Comparison of ENCODE assay signal across 18 cellular contexts in genomic region chr6:74044417-74045096, GRCh38.
A peak's percentile ranks its signal among the peaks of the same experiment; 100 is the strongest.
DNase-seq lines count a peak whose midpoint lies in the region; FAIRE-seq and TF ChIP-seq lines count a peak whose summit lies in the region.
"Had no signal": no experiment of that assay in that cellular context is flagged by ENCODE, and none has a peak within 500 bp of the region (broad histone marks: within the 10 kb centered on the region; RNA-seq: fewer than 3 reads in every experiment).

No MANE protein-coding gene starts in this region.

- TF ChIP-seq EP300 in stomach (IDR thresholded peaks at IDR 0.05) = no peak

- H3K4me1 ChIP-seq in stomach = no peaks in the 10 kb centered on the region

- no peak overlapping the region for H3K4me3 ChIP-seq in stomach
- H3K4me3 ChIP-seq: mucosa of descending colon had no signal

- H3K27ac Mint-ChIP-seq in progenitor cell of endocrine pancreas = peak overlapping the region; percentile 31
- H3K27ac Mint-ChIP-seq: immature natural killer cell had no signal

- whole genome bisulfite sequencing in stomach, 5 donors = 57 to 64% (median 59%) methylated on average over 3 of the region's 3 CpGs

- TF ChIP-seq POLR2A in GM12892 (IDR thresholded peaks at IDR 0.05; ENCODE audit: low read depth, low read length) (no peak), stomach (IDR thresholded peaks at IDR 0.05) (no peak)

- no peaks in the 10 kb centered on the region for H3K36me3 ChIP-seq in stomach
- H3K36me3 ChIP-seq: WERI-Rb-1 had no signal

- H3K9me3 Mint-ChIP-seq in progenitor cell of endocrine pancreas (ENCODE audit: low read depth) = peaks cover 20% of the 10 kb centered on the region

- intact Hi-C loops in stomach (cut with DNase I; ENCODE audit: low total_unique reads) = no loop called here

- DNase-seq in GM03348 (ENCODE audit: low spot score) (peak; percentile 40), RPMI7951 (ENCODE audit: low read depth) (peak; percentile 32), foreskin melanocyte (peak; percentile 1), progenitor cell of endocrine pancreas (ENCODE audit: low spot score, unreplicated experiment) (no peak), GM12892 (ENCODE audit: insufficient read length) (no peak), NCI-H2227 treated with DMSO at 0.1 percent for 48 hours (lab: John Stamatoyannopoulos, UW) (no peak), stomach (no peak), NCI-H446 (lab: John Stamatoyannopoulos, UW) (no peak)
- DNase-seq: activated effector memory CD4-positive, alpha-beta T cell treated with anti-CD3 and anti-CD28 coated beads, Interleukin-2, amount 50 U/mL, for 16 hours; dermis blood vessel endothelial cell; immature natural killer cell; NCI-H1417; NCI-H345; SW 1271; WERI-Rb-1 had no signal

- FAIRE-seq in GM12892 (lab: Jason Lieb, UNC) = no peak
- FAIRE-seq: astrocyte, frontal cortex had no signal

- H3K9me3 ChIP-seq in stomach = no peaks in the 10 kb centered on the region
- H3K9me3 ChIP-seq: mucosa of descending colon had no signal

- H3K27me3 Mint-ChIP-seq in progenitor cell of endocrine pancreas = no peaks in the 10 kb centered on the region

- H3K27me3 ChIP-seq in stomach = no peaks in the 10 kb centered on the region

- no peaks in the 10 kb centered on the region for H3K36me3 Mint-ChIP-seq in progenitor cell of endocrine pancreas (ENCODE audit: insufficient read depth)
- H3K36me3 Mint-ChIP-seq: immature natural killer cell had no signal

- no peak for TF ChIP-seq CTCF in progenitor cell of endocrine pancreas (IDR thresholded peaks at IDR 0.05; ENCODE audit: unreplicated experiment)
- TF ChIP-seq CTCF in stomach (IDR thresholded peaks at IDR 0.05) = no peak

- no peak overlapping the region for H3K27ac ChIP-seq in stomach
- H3K27ac ChIP-seq: WERI-Rb-1 had no signal

- peaks cover 8% of the 10 kb centered on the region for H3K4me1 Mint-ChIP-seq in progenitor cell of endocrine pancreas (ENCODE audit: low read depth)
- H3K4me1 Mint-ChIP-seq: immature natural killer cell had no signal

- H3K4me3 Mint-ChIP-seq in progenitor cell of endocrine pancreas (ENCODE audit: low read depth) = no peak overlapping the region
- H3K4me3 Mint-ChIP-seq: immature natural killer cell had no signal

Comparison
In these comparisons a context has a peak if more than half of its experiments do, and no peak if none do; other contexts are left out.
1. DNase-seq: peak in GM03348 (single experiment), RPMI7951 (single experiment) and foreskin melanocyte (single experiment); none in progenitor cell of endocrine pancreas (single experiment), GM12892 (single experiment), NCI-H2227 treated with DMSO at 0.1 percent for 48 hours (single experiment), stomach (single experiment) and NCI-H446 (0 of 2).